In genomic region chr5:115423541-115423940, GRCh38 we compare ENCODE assay signal across 16 cellular contexts.
DNase-seq lines count a peak whose midpoint lies in the region; ATAC-seq, FAIRE-seq and TF ChIP-seq lines count a peak whose summit lies in the region.
"Had no signal": no experiment of that assay in that cellular context is flagged by ENCODE, and none has a peak within 500 bp of the region (broad histone marks: within the 10 kb centered on the region; RNA-seq: fewer than 3 reads in every experiment).

No MANE protein-coding gene starts in this region.

- no peak for TF ChIP-seq RAD21 in A549 (conservative IDR thresholded peaks at IDR 0.05 in 1 of 2, IDR thresholded peaks at IDR 0.05 in 1 of 2)

- no peak overlapping the region for H3K4me3 ChIP-seq in A549
- H3K4me3 ChIP-seq in SJSA1: no peak overlapping the region
- H3K4me3 ChIP-seq in cardiac muscle cell: no peak overlapping the region
- H3K4me3 ChIP-seq: right lobe of liver had no signal

- H3K9me3 Mint-ChIP-seq in natural killer cell: no peaks in the 10 kb centered on the region
- no peaks in the 10 kb centered on the region for H3K9me3 Mint-ChIP-seq in activated CD4-positive, alpha-beta memory T cell treated with anti-CD3 and anti-CD28 coated beads, Interleukin-2, amount 10 ng/mL, durations not matched to agents 7 days and 5 days
- H3K9me3 Mint-ChIP-seq: HFFc6 had no signal

- FAIRE-seq in A549 (lab: Jason Lieb, UNC): no peak

- DNase-seq in A549 (ENCODE audit: low read depth in 1 of 2, low spot score in 1 of 2): peak in 1 of 2 experiments; percentile 27
- DNase-seq in SJSA1 (ENCODE audit: low read depth in 1 of 2, low spot score in 2 of 2): peak; percentile 81 to 90
- peak; percentile 22 to 59 for DNase-seq in cardiac muscle cell (ENCODE audit: low read depth in 1 of 2, low spot score in 1 of 2)
- DNase-seq in omental fat pad (ENCODE audit: low spot score): no peak
- DNase-seq in activated T-cell treated with anti-CD3 and anti-CD28 coated beads, Interleukin-2, amount 50 U/mL, for 48 hours: no peak
- no peak for DNase-seq in natural killer cell
- no peak for DNase-seq in activated CD4-positive, alpha-beta memory T cell treated with anti-CD3 and anti-CD28 coated beads, Interleukin-2, amount 10 ng/mL, durations not matched to agents 7 days and 5 days
- DNase-seq: 8988T, amniotic stem cell, HFFc6, islet precursor cell, NCI-H526 treated with DMSO at 0.1 percent for 48 hours, right lobe of liver, T-helper 2 cell had no signal

- no peaks in the 10 kb centered on the region for H3K27me3 ChIP-seq in SJSA1 (replicated peaks)
- no peaks in the 10 kb centered on the region for H3K27me3 ChIP-seq in cardiac muscle cell
- H3K27me3 ChIP-seq: right lobe of liver had no signal

- no peak for TF ChIP-seq EP300 in A549 (IDR thresholded peaks at IDR 0.05)

- H3K27ac ChIP-seq in A549 (peak overlapping the region; percentile 30; a peak in 3 of 6 replicates), SJSA1 (peak overlapping the region; percentile 55), cardiac muscle cell (peak overlapping the region; percentile 57)
- H3K27ac ChIP-seq: epithelial cell of prostate, right lobe of liver had no signal

- WGBS in A549 (ENCODE audit: missing lambda C conversion rate): 37% methylated on average over 5 of the region's 5 CpGs

- TF ChIP-seq CTCF in A549 (IDR thresholded peaks at IDR 0.05): no peak
- no peak for TF ChIP-seq CTCF in cardiac muscle cell (IDR thresholded peaks at IDR 0.05; ENCODE audit: low read depth, low read length)
- TF ChIP-seq CTCF in omental fat pad (IDR thresholded peaks at IDR 0.05): no peak
- TF ChIP-seq CTCF in natural killer cell (IDR thresholded peaks at IDR 0.05): no peak

- H3K9me3 ChIP-seq in A549 (no peaks in the 10 kb centered on the region), SJSA1 (replicated peaks) (no peaks in the 10 kb centered on the region), cardiac muscle cell (ENCODE audit: low read depth) (no peaks in the 10 kb centered on the region)
- H3K9me3 ChIP-seq: right lobe of liver had no signal

- H3K27ac Mint-ChIP-seq in natural killer cell: no peak overlapping the region
- H3K27ac Mint-ChIP-seq in activated CD4-positive, alpha-beta memory T cell treated with anti-CD3 and anti-CD28 coated beads, Interleukin-2, amount 10 ng/mL, durations not matched to agents 7 days and 5 days: no peak overlapping the region
- H3K27ac Mint-ChIP-seq: HFFc6 had no signal

- no peak for TF ChIP-seq POLR2A in A549 (IDR thresholded peaks at IDR 0.05; ENCODE audit: low read length)

- peak overlapping the region; percentile 50; the same call in 2 of the 3 replicates for H3K4me2 ChIP-seq in A549

- H3K4me3 Mint-ChIP-seq in natural killer cell: no peak overlapping the region
- no peak overlapping the region for H3K4me3 Mint-ChIP-seq in activated CD4-positive, alpha-beta memory T cell treated with anti-CD3 and anti-CD28 coated beads, Interleukin-2, amount 10 ng/mL, durations not matched to agents 7 days and 5 days
- H3K4me3 Mint-ChIP-seq: HFFc6 had no signal

- CTCF ChIA-PET in A549 (lab: Yijun Ruan, JAX): no interaction called here
- CTCF ChIA-PET in activated CD4-positive, alpha-beta memory T cell treated with anti-CD3 and anti-CD28 coated beads, Interleukin-2, amount 10 ng/mL, durations not matched to agents 7 days and 5 days (lab: Charles Lee): no interaction called here

- intact Hi-C loops in natural killer cell (cut with micrococcal nuclease): no loop called here

- H3K36me3 Mint-ChIP-seq in natural killer cell: no peaks in the 10 kb centered on the region
- H3K36me3 Mint-ChIP-seq in activated CD4-positive, alpha-beta memory T cell treated with anti-CD3 and anti-CD28 coated beads, Interleukin-2, amount 10 ng/mL, durations not matched to agents 7 days and 5 days (ENCODE audit: low read depth): no peaks in the 10 kb centered on the region

- H3K36me3 ChIP-seq in SJSA1 (no peaks in the 10 kb centered on the region), cardiac muscle cell (no peaks in the 10 kb centered on the region)
- H3K36me3 ChIP-seq: right lobe of liver had no signal

- H3K4me1 ChIP-seq in A549 (peaks cover 39% of the 10 kb centered on the region; the same call in 2 of the 3 replicates), SJSA1 (replicated peaks) (peaks cover 63% of the 10 kb centered on the region), cardiac muscle cell (ENCODE audit: low read depth) (peaks cover 12% of the 10 kb centered on the region)
- H3K4me1 ChIP-seq: right lobe of liver had no signal

- H3K4me1 Mint-ChIP-seq in natural killer cell: no peaks in the 10 kb centered on the region
- H3K4me1 Mint-ChIP-seq in activated CD4-positive, alpha-beta memory T cell treated with anti-CD3 and anti-CD28 coated beads, Interleukin-2, amount 10 ng/mL, durations not matched to agents 7 days and 5 days: no peaks in the 10 kb centered on the region

- peaks cover 5 to 7% of the 10 kb centered on the region in 2 donors for H3K27me3 Mint-ChIP-seq in natural killer cell (ENCODE audit: low read depth in 2 of 2)
- peaks cover 19% of the 10 kb centered on the region for H3K27me3 Mint-ChIP-seq in activated CD4-positive, alpha-beta memory T cell treated with anti-CD3 and anti-CD28 coated beads, Interleukin-2, amount 10 ng/mL, durations not matched to agents 7 days and 5 days

- ATAC-seq in A549 (peak; percentile 60 to 68), omental fat pad (ENCODE audit: low FRiP score) (peak; percentile 17), GM21717 (IDR thresholded peaks at IDR 0.05; ENCODE audit: unreplicated experiment) (no peak), natural killer cell (no peak)

- POLR2A ChIA-PET in A549 (lab: Yijun Ruan, JAX): no interaction called here
- POLR2A ChIA-PET in activated CD4-positive, alpha-beta memory T cell treated with anti-CD3 and anti-CD28 coated beads, Interleukin-2, amount 10 ng/mL, durations not matched to agents 7 days and 5 days (lab: Charles Lee): no interaction called here

TF ChIP-seq in A549, 52 proteins besides CTCF, POLR2A, EP300 and RAD21:
- TF ChIP-seq BCL3 (IDR thresholded peaks at IDR 0.05): no peak
- TF ChIP-seq ESRRA (IDR thresholded peaks at IDR 0.05; ENCODE audit: borderline replicate concordance, low read length): no peak
- no peak for TF ChIP-seq HES2 (IDR thresholded peaks at IDR 0.05)
- no peak for TF ChIP-seq NFE2L2 (conservative IDR thresholded peaks at IDR 0.05; ENCODE audit: low read length)
- TF ChIP-seq KDM5A (IDR thresholded peaks at IDR 0.05): no peak
- no peak for TF ChIP-seq CHD4 (IDR thresholded peaks at IDR 0.05; ENCODE audit: borderline replicate concordance)
- TF ChIP-seq HOXB5 (CRISPR knock-in tag; IDR thresholded peaks at IDR 0.05): no peak
- TF ChIP-seq TFCP2L1 (CRISPR knock-in tag; IDR thresholded peaks at IDR 0.05): no peak
- no peak for TF ChIP-seq PBX3 (IDR thresholded peaks at IDR 0.05)
- no peak for TF ChIP-seq REST (IDR thresholded peaks at IDR 0.05)
- no peak for TF ChIP-seq HOXA7 (CRISPR knock-in tag; IDR thresholded peaks at IDR 0.05)
- TF ChIP-seq FOSB (CRISPR knock-in tag; IDR thresholded peaks at IDR 0.05): no peak
- TF ChIP-seq MAZ (IDR thresholded peaks at IDR 0.05; ENCODE audit: borderline replicate concordance, low read depth, low read length): no peak
- no peak for TF ChIP-seq PHF8 (IDR thresholded peaks at IDR 0.05; ENCODE audit: borderline replicate concordance, low read depth)

Comparison
In these comparisons a context has a peak if more than half of its experiments do, and no peak if none do; other contexts are left out.
1. ATAC-seq: peak in A549 (2 of 2) and omental fat pad (single experiment); none in GM21717 (single experiment) and natural killer cell (0 of 3).
2. DNase-seq: peak in SJSA1 (2 of 2) and cardiac muscle cell (2 of 2); none in omental fat pad (single experiment), activated T-cell treated with anti-CD3 and anti-CD28 coated beads, Interleukin-2, amount 50 U/mL, for 48 hours (0 of 2), natural killer cell (single experiment) and activated CD4-positive, alpha-beta memory T cell treated with anti-CD3 and anti-CD28 coated beads, Interleukin-2, amount 10 ng/mL, durations not matched to agents 7 days and 5 days (single experiment).
3. Peak in every context shown above with its lines, with median percentiles within 50 percentile points of each other: H3K27ac ChIP-seq.